In genomic region chr16:22300427-22301071, GRCh38 we compare ENCODE assay signal across 9 cellular contexts. TPM values are rescaled to one million over a fixed set of nuclear protein-coding genes. Genes with fewer than 3 reads are reported as not detected.
DNase-seq lines count a peak whose midpoint lies in the region; ATAC-seq and TF ChIP-seq lines count a peak whose summit lies in the region.
"Had no signal": no experiment of that assay in that cellular context is flagged by ENCODE, and none has a peak within 500 bp of the region (broad histone marks: within the 10 kb centered on the region; RNA-seq: fewer than 3 reads in every experiment).

No MANE protein-coding gene starts in this region.

- TF ChIP-seq POLR2A in erythroblast (IDR thresholded peaks at IDR 0.05; ENCODE audit: low read length) = no peak

- H3K9me3 Mint-ChIP-seq in activated CD8-positive, alpha-beta T cell treated with anti-CD3 and anti-CD28 coated beads for 36 hours = no peaks in the 10 kb centered on the region
- no peaks in the 10 kb centered on the region for H3K9me3 Mint-ChIP-seq in nephron
- H3K9me3 Mint-ChIP-seq: dendritic cell treated with granulocyte-macrophage colony-stimulating factor and Interleukin-4, amounts not matched to agents 40 ng/mL and 50 ng/mL, for 4 days had no signal

- no peak for ATAC-seq in activated CD8-positive, alpha-beta T cell treated with anti-CD3 and anti-CD28 coated beads for 36 hours
- ATAC-seq in GM21717 (IDR thresholded peaks at IDR 0.05; ENCODE audit: unreplicated experiment) = no peak
- no peak for ATAC-seq in GM19023 (IDR thresholded peaks at IDR 0.05; ENCODE audit: unreplicated experiment)

- CTCF ChIA-PET in activated CD8-positive, alpha-beta T cell treated with anti-CD3 and anti-CD28 coated beads for 36 hours (lab: Charles Lee) = interaction anchor here (0.6 to 2.9 kb wide), 22 partner anchors 9 to 112 kb away, joined by 3 to 34 read pairs (median 4); partner anchors contain the start of gene EEF2K

- peaks cover 43% of the 10 kb centered on the region for H3K36me3 Mint-ChIP-seq in activated CD8-positive, alpha-beta T cell treated with anti-CD3 and anti-CD28 coated beads for 36 hours (ENCODE audit: low read depth)
- peaks cover 14% of the 10 kb centered on the region for H3K36me3 Mint-ChIP-seq in nephron (ENCODE audit: low read depth)

- H3K27me3 Mint-ChIP-seq in activated CD8-positive, alpha-beta T cell treated with anti-CD3 and anti-CD28 coated beads for 36 hours = no peaks in the 10 kb centered on the region
- H3K27me3 Mint-ChIP-seq in nephron (ENCODE audit: low read depth) = peaks cover 4% of the 10 kb centered on the region
- H3K27me3 Mint-ChIP-seq: dendritic cell treated with granulocyte-macrophage colony-stimulating factor and Interleukin-4, amounts not matched to agents 40 ng/mL and 50 ng/mL, for 4 days had no signal

- H3K4me3 Mint-ChIP-seq in activated CD8-positive, alpha-beta T cell treated with anti-CD3 and anti-CD28 coated beads for 36 hours = peak overlapping the region; percentile 3
- H3K4me3 Mint-ChIP-seq in nephron = peak overlapping the region; percentile 38 to 68 (median 60)
- H3K4me3 Mint-ChIP-seq: dendritic cell treated with granulocyte-macrophage colony-stimulating factor and Interleukin-4, amounts not matched to agents 40 ng/mL and 50 ng/mL, for 4 days had no signal

- H3K27ac Mint-ChIP-seq in activated CD8-positive, alpha-beta T cell treated with anti-CD3 and anti-CD28 coated beads for 36 hours = peak overlapping the region; percentile 56
- H3K27ac Mint-ChIP-seq in nephron = no peak overlapping the region
- H3K27ac Mint-ChIP-seq: dendritic cell treated with granulocyte-macrophage colony-stimulating factor and Interleukin-4, amounts not matched to agents 40 ng/mL and 50 ng/mL, for 4 days had no signal

- peak; percentile 68 for TF ChIP-seq CTCF in activated CD8-positive, alpha-beta T cell treated with anti-CD3 and anti-CD28 coated beads for 36 hours (IDR thresholded peaks at IDR 0.05)
- peak; percentile 37 to 43 (median 43) for TF ChIP-seq CTCF in nephron (IDR thresholded peaks at IDR 0.05; ENCODE audit: unreplicated experiment in 3 of 3)

- POLR2A ChIA-PET in activated CD8-positive, alpha-beta T cell treated with anti-CD3 and anti-CD28 coated beads for 36 hours (lab: Charles Lee) = interaction anchor here (0.8 to 1.8 kb wide), 5 partner anchors 8 to 104 kb away, joined by 3 to 8 read pairs (median 4); no protein-coding TSS in a partner anchor

- peak; percentile 42 for DNase-seq in NCI-H345 (lab: John Stamatoyannopoulos, UW)
- no peak for DNase-seq in NCI-H345 treated with DMSO at 0.1 percent for 48 hours (lab: John Stamatoyannopoulos, UW; ENCODE audit: unreplicated experiment)
- DNase-seq in NCI-H2227 (lab: John Stamatoyannopoulos, UW; ENCODE audit: unreplicated experiment) = peak; percentile 63
- DNase-seq in activated CD8-positive, alpha-beta T cell treated with anti-CD3 and anti-CD28 coated beads for 36 hours = peak; percentile 67
- peak; percentile 74 to 81 for DNase-seq in erythroblast (lab: John Stamatoyannopoulos, UW)

- peaks cover 41% of the 10 kb centered on the region for H3K4me1 Mint-ChIP-seq in activated CD8-positive, alpha-beta T cell treated with anti-CD3 and anti-CD28 coated beads for 36 hours (ENCODE audit: low read depth)
- peaks cover 29% of the 10 kb centered on the region for H3K4me1 Mint-ChIP-seq in nephron

- intact Hi-C loops in activated CD8-positive, alpha-beta T cell treated with anti-CD3 and anti-CD28 coated beads for 36 hours (cut with micrococcal nuclease) = no loop called here

RNA-seq across cellular contexts. Expression of gene POLR3E, which starts 3.3 kb away (rescaled TPM):
- total RNA-seq in activated CD8-positive, alpha-beta T cell treated with anti-CD3 and anti-CD28 coated beads for 36 hours = 10 to 100 TPM; 66.9 to 67.9 TPM
